ENCODE assay signal across 8 cellular contexts in genomic region chr12:88946377-88946997, GRCh38.
DNase-seq lines count a peak whose midpoint lies in the region; ATAC-seq and TF ChIP-seq lines count a peak whose summit lies in the region.

No MANE protein-coding gene starts in this region.

- no peak overlapping the region for H3K9ac ChIP-seq in Loucy (ENCODE audit: low read depth, low read length, poor library complexity, severe bottlenecking)

- H3K9me3 Mint-ChIP-seq in activated T-cell treated with anti-CD3 and anti-CD28 coated beads, Interleukin-2, amount 50 U/mL, for 72 hours = peaks cover 0 to 3% of the 10 kb centered on the region in 2 donors

- H4K20me1 ChIP-seq in Loucy (ENCODE audit: insufficient read depth, low read length, poor library complexity, severe bottlenecking) = no peaks in the 10 kb centered on the region

- TF ChIP-seq CTCF in Loucy (conservative IDR thresholded peaks at IDR 0.05; ENCODE audit: low read length) (peak; percentile 61), epithelial cell of esophagus (IDR thresholded peaks at IDR 0.05; ENCODE audit: insufficient read depth, low read depth, low read length, missing control alignments) (no peak), gastrocnemius medialis (IDR thresholded peaks at IDR 0.05 in 4 of 5, conservative IDR thresholded peaks at IDR 0.05 in 1 of 5) (peak in 2 of 5 experiments; percentile 2 to 39)

- H3K27ac ChIP-seq in gastrocnemius medialis = peak overlapping the region; percentile 74 to 81 (median 76)

- H3K36me3 ChIP-seq in Loucy (ENCODE audit: insufficient read depth, low read length) (no peaks in the 10 kb centered on the region), gastrocnemius medialis (no peaks in the 10 kb centered on the region)

- intact Hi-C loops in gastrocnemius medialis (cut with DNase I; ENCODE audit: low total_unique reads) = no loop called here

- H3K4me3 Mint-ChIP-seq in activated T-cell treated with anti-CD3 and anti-CD28 coated beads, Interleukin-2, amount 50 U/mL, for 72 hours = no peak overlapping the region

- H3K4me1 Mint-ChIP-seq in activated T-cell treated with anti-CD3 and anti-CD28 coated beads, Interleukin-2, amount 50 U/mL, for 72 hours (ENCODE audit: low read depth) = no peaks in the 10 kb centered on the region

- H2AFZ ChIP-seq in Loucy (ENCODE audit: low read length) = no peak overlapping the region

- H3K4me2 ChIP-seq in Loucy (ENCODE audit: low read depth, low read length, poor library complexity, severe bottlenecking) = peak overlapping the region; percentile 43

- in situ Hi-C loops in gastrocnemius medialis (cut with MboI; ENCODE audit: low sequenced_read_pairs in 4 of 4) = no loop called here

- H3K27me3 ChIP-seq in Loucy (ENCODE audit: insufficient read depth, low read length, poor library complexity, severe bottlenecking) = no peaks in the 10 kb centered on the region
- no peaks in the 10 kb centered on the region for H3K27me3 ChIP-seq in gastrocnemius medialis

- no peak overlapping the region for H3K27ac Mint-ChIP-seq in activated T-cell treated with anti-CD3 and anti-CD28 coated beads, Interleukin-2, amount 50 U/mL, for 72 hours

- H3K9me2 ChIP-seq in Loucy (replicated peaks; ENCODE audit: low read depth, low read length) = no peaks in the 10 kb centered on the region

- no peak for TF ChIP-seq POLR2A in gastrocnemius medialis (IDR thresholded peaks at IDR 0.05)

- ATAC-seq in GM19372 (IDR thresholded peaks at IDR 0.05; ENCODE audit: low read depth, unreplicated experiment) (peak; percentile 59), gastrocnemius medialis (peak; percentile 81 to 87)
- ATAC-seq in activated T-cell treated with anti-CD3 and anti-CD28 coated beads, Interleukin-2, amount 50 U/mL, for 72 hours (replicated peaks in 1 of 2) = no peak

- H3K4me3 ChIP-seq in Loucy (ENCODE audit: low read length, poor library complexity, severe bottlenecking) (no peak overlapping the region), epithelial cell of esophagus (ENCODE audit: low read length) (no peak overlapping the region), gastrocnemius medialis (peak overlapping the region in 1 of 4 donors; percentile 4)

- H3K9me3 ChIP-seq in Loucy (ENCODE audit: insufficient read depth, low read depth, low read length) (no peaks in the 10 kb centered on the region), gastrocnemius medialis (no peaks in the 10 kb centered on the region)

- H3K79me2 ChIP-seq in Loucy (ENCODE audit: insufficient read depth, low read length) = no peaks in the 10 kb centered on the region

- peaks cover 29% of the 10 kb centered on the region for H3K4me1 ChIP-seq in Loucy (ENCODE audit: insufficient read depth, low read length, poor library complexity, severe bottlenecking)
- peaks cover 28 to 39% of the 10 kb centered on the region in 2 donors for H3K4me1 ChIP-seq in gastrocnemius medialis

- H3F3A ChIP-seq in Loucy (ENCODE audit: low read depth) = no peaks in the 10 kb centered on the region

- H3K36me3 Mint-ChIP-seq in activated T-cell treated with anti-CD3 and anti-CD28 coated beads, Interleukin-2, amount 50 U/mL, for 72 hours (ENCODE audit: insufficient read depth in 2 of 2) = no peaks in the 10 kb centered on the region

- peaks cover 26% of the 10 kb centered on the region for H3K27me3 Mint-ChIP-seq in activated T-cell treated with anti-CD3 and anti-CD28 coated beads, Interleukin-2, amount 50 U/mL, for 72 hours (ENCODE audit: low read depth)

- DNase-seq in epithelial cell of esophagus (ENCODE audit: low read depth) = peak; percentile 69
- peak; percentile 20 to 23 for DNase-seq in gastrocnemius medialis
- DNase-seq in activated T-cell treated with anti-CD3 and anti-CD28 coated beads, Interleukin-2, amount 50 U/mL, for 48 hours = no peak
- no peak for DNase-seq in activated T-cell treated with anti-CD3 and anti-CD28 coated beads, Interleukin-2, amount 50 U/mL, for 72 hours
- DNase-seq in activated CD4-positive, alpha-beta T cell treated with anti-CD3 and anti-CD28 coated beads, Interleukin-2, amount 50 U/mL, for 4 hours = no peak
- DNase-seq in activated T-cell treated with anti-CD3 and anti-CD28 coated beads, Interleukin-2, amount 50 U/mL, for 1 hour = no peak

Comparison
In these comparisons a context has a peak if more than half of its experiments do, and no peak if none do; other contexts are left out.
1. ATAC-seq: peak in GM19372 (single experiment) and gastrocnemius medialis (2 of 2); none in activated T-cell treated with anti-CD3 and anti-CD28 coated beads, Interleukin-2, amount 50 U/mL, for 72 hours (0 of 2).
2. DNase-seq: peak in epithelial cell of esophagus (single experiment) and gastrocnemius medialis (2 of 2); none in activated T-cell treated with anti-CD3 and anti-CD28 coated beads, Interleukin-2, amount 50 U/mL, for 48 hours (0 of 2), activated T-cell treated with anti-CD3 and anti-CD28 coated beads, Interleukin-2, amount 50 U/mL, for 72 hours (0 of 2), activated CD4-positive, alpha-beta T cell treated with anti-CD3 and anti-CD28 coated beads, Interleukin-2, amount 50 U/mL, for 4 hours (0 of 2) and activated T-cell treated with anti-CD3 and anti-CD28 coated beads, Interleukin-2, amount 50 U/mL, for 1 hour (single experiment).